Comparison of ENCODE assay signal across 1 cellular context in the genomic region with DNA sequence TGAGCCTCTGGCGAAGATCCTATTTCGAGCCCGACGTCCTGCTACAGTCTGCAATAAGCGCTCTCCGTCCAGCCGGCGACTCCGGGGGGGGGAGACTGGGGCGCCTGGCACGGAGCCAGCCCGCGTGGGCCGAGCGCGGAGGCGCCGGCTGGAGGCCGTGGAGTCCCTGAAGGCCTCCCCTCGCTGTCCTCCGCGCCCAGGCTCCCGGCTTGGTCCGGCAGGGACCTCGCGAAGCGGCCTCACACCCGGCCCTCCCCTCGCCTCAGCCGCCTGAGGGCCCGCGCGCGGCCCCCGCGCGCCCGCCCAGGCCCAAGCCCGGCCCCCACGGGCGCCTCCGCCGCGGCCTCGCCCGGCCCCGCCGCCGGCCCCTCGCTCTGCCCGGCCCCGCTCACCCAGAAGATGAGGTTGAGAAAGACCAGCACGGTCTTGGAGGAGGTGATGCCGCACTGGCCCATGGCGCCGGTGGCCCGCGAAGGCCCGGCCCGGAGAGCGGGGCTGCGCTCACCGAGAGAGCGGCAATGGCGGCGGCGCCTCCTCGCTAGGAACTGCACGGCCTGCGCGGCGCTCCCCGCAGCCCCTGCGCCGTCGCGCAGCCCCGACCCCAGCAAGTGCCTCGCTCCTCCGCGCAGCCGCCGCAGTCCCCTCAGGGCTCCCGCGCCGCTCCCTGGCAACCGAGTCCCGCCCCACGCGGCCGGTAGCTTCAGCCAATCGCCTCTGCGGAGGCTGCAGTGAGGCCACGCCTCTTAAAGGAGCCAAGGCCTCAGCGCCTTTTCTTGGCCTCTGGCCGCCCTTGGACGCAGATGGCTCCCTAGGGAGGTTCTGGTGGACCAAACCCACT.
TF ChIP-seq lines count a peak whose summit lies in the region.

A gene (minus strand): TSS at position 610 of the 838 bp plus-strand sequence. CDS start 155 bp downstream, at position 455.

TF ChIP-seq in HepG2, 621 proteins besides CTCF, POLR2A, EP300 and RAD21 (continued from another document and continues in another):
- TF ChIP-seq FOXO1 (CRISPR knock-in tag; IDR thresholded peaks at IDR 0.05) = peak; percentile 34; the same call in 1 of the 2 replicates
- TF ChIP-seq RFX1 (IDR thresholded peaks at IDR 0.05) = peak; percentile 79
- TF ChIP-seq KDM2A (CRISPR knock-in tag; IDR thresholded peaks at IDR 0.05; ENCODE audit: borderline replicate concordance, low read depth) = peak; percentile 31; the same call in 1 of the 2 replicates
- TF ChIP-seq SIN3A (IDR thresholded peaks at IDR 0.05; ENCODE audit: borderline replicate concordance, low read depth, low read length) = 0 out of 2 replicates have a peak, but pooled peaks have one; percentile 28
- peak; percentile 55; the same call in 1 of the 2 replicates for TF ChIP-seq ZSCAN21 (CRISPR knock-in tag; IDR thresholded peaks at IDR 0.05; ENCODE audit: borderline replicate concordance)
- peak; percentile 71 for TF ChIP-seq AGO2 (optimal IDR thresholded peaks at IDR 0.05; ENCODE audit: low read depth, low read length)
- TF ChIP-seq ZNF331 (CRISPR knock-in tag; IDR thresholded peaks at IDR 0.05) = peak; percentile 30
- peak; percentile 39 for TF ChIP-seq SRSF1 (optimal IDR thresholded peaks at IDR 0.05; ENCODE audit: low read depth, low read length)
- no peak for TF ChIP-seq ZSCAN29 (CRISPR knock-in tag; conservative IDR thresholded peaks at IDR 0.05)
- TF ChIP-seq, protein P1, sequence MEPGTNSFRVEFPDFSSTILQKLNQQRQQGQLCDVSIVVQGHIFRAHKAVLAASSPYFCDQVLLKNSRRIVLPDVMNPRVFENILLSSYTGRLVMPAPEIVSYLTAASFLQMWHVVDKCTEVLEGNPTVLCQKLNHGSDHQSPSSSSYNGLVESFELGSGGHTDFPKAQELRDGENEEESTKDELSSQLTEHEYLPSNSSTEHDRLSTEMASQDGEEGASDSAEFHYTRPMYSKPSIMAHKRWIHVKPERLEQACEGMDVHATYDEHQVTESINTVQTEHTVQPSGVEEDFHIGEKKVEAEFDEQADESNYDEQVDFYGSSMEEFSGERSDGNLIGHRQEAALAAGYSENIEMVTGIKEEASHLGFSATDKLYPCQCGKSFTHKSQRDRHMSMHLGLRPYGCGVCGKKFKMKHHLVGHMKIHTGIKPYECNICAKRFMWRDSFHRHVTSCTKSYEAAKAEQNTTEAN (CRISPR knock-in tag; conservative IDR thresholded peaks at IDR 0.05) = no peak
- 0 out of 2 replicates have a peak, but pooled peaks have one; percentile 27 for TF ChIP-seq TGIF2 (CRISPR knock-in tag; IDR thresholded peaks at IDR 0.05)
- TF ChIP-seq MXD4 (CRISPR knock-in tag; IDR thresholded peaks at IDR 0.05) = peak; percentile 34; the same call in 1 of the 2 replicates
- TF ChIP-seq GABPB1 (CRISPR knock-in tag; IDR thresholded peaks at IDR 0.05) = peak; percentile 60; the same call in 1 of the 2 replicates
- TF ChIP-seq, protein P2, sequence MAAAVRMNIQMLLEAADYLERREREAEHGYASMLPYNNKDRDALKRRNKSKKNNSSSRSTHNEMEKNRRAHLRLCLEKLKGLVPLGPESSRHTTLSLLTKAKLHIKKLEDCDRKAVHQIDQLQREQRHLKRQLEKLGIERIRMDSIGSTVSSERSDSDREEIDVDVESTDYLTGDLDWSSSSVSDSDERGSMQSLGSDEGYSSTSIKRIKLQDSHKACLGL (CRISPR knock-in tag; IDR thresholded peaks at IDR 0.05) = peak; percentile 13; the same call in 1 of the 2 replicates
- peak; percentile 35 for TF ChIP-seq SKI (IDR thresholded peaks at IDR 0.05; ENCODE audit: partially characterized antibody)
- TF ChIP-seq, protein P3, sequence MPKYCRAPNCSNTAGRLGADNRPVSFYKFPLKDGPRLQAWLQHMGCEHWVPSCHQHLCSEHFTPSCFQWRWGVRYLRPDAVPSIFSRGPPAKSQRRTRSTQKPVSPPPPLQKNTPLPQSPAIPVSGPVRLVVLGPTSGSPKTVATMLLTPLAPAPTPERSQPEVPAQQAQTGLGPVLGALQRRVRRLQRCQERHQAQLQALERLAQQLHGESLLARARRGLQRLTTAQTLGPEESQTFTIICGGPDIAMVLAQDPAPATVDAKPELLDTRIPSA (CRISPR knock-in tag; IDR thresholded peaks at IDR 0.05; ENCODE audit: borderline replicate concordance) = no peak
- TF ChIP-seq ZNF607 (CRISPR knock-in tag; IDR thresholded peaks at IDR 0.05; ENCODE audit: borderline replicate concordance) = 0 out of 2 replicates have a peak, but pooled peaks have one; percentile 24
- TF ChIP-seq GATAD1 (CRISPR knock-in tag; IDR thresholded peaks at IDR 0.05) = peak; percentile 64; the same call in 1 of the 2 replicates
- peak; percentile 53; the same call in 1 of the 2 replicates for TF ChIP-seq ZNF556 (CRISPR knock-in tag; IDR thresholded peaks at IDR 0.05; ENCODE audit: borderline replicate concordance)
- TF ChIP-seq NFYC (CRISPR knock-in tag; IDR thresholded peaks at IDR 0.05) = peak; percentile 86
- TF ChIP-seq MIER2 (CRISPR knock-in tag; IDR thresholded peaks at IDR 0.05) = no peak
- 0 out of 2 replicates have a peak, but pooled peaks have one; percentile 16 for TF ChIP-seq ZNF234 (CRISPR knock-in tag; conservative IDR thresholded peaks at IDR 0.05)
- TF ChIP-seq, protein P4, sequence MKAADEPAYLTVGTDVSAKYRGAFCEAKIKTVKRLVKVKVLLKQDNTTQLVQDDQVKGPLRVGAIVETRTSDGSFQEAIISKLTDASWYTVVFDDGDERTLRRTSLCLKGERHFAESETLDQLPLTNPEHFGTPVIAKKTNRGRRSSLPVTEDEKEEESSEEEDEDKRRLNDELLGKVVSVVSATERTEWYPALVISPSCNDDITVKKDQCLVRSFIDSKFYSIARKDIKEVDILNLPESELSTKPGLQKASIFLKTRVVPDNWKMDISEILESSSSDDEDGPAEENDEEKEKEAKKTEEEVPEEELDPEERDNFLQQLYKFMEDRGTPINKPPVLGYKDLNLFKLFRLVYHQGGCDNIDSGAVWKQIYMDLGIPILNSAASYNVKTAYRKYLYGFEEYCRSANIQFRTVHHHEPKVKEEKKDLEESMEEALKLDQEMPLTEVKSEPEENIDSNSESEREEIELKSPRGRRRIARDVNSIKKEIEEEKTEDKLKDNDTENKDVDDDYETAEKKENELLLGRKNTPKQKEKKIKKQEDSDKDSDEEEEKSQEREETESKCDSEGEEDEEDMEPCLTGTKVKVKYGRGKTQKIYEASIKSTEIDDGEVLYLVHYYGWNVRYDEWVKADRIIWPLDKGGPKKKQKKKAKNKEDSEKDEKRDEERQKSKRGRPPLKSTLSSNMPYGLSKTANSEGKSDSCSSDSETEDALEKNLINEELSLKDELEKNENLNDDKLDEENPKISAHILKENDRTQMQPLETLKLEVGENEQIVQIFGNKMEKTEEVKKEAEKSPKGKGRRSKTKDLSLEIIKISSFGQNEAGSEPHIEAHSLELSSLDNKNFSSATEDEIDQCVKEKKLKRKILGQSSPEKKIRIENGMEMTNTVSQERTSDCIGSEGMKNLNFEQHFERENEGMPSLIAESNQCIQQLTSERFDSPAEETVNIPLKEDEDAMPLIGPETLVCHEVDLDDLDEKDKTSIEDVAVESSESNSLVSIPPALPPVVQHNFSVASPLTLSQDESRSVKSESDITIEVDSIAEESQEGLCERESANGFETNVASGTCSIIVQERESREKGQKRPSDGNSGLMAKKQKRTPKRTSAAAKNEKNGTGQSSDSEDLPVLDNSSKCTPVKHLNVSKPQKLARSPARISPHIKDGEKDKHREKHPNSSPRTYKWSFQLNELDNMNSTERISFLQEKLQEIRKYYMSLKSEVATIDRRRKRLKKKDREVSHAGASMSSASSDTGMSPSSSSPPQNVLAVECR (CRISPR knock-in tag; IDR thresholded peaks at IDR 0.05; ENCODE audit: borderline replicate concordance) = peak; percentile 70; the same call in 1 of the 2 replicates
- peak; percentile 93 for TF ChIP-seq ZFX (CRISPR knock-in tag; IDR thresholded peaks at IDR 0.05; ENCODE audit: low read depth)
- no peak for TF ChIP-seq TRIM24 (CRISPR knock-in tag; IDR thresholded peaks at IDR 0.05)
- TF ChIP-seq, protein P5, sequence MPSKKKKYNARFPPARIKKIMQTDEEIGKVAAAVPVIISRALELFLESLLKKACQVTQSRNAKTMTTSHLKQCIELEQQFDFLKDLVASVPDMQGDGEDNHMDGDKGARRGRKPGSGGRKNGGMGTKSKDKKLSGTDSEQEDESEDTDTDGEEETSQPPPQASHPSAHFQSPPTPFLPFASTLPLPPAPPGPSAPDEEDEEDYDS (CRISPR knock-in tag; IDR thresholded peaks at IDR 0.05) = peak; percentile 72; the same call in 1 of the 2 replicates
- peak; percentile 13; the same call in 1 of the 2 replicates for TF ChIP-seq NCOA2 (CRISPR knock-in tag; IDR thresholded peaks at IDR 0.05)
- TF ChIP-seq MATR3 (CRISPR knock-in tag; IDR thresholded peaks at IDR 0.05) = no peak
- TF ChIP-seq POLR2AphosphoS5 (IDR thresholded peaks at IDR 0.05; ENCODE audit: low read depth, low read length) = peak; percentile 63; the same call in 1 of the 2 replicates
- peak; percentile 39; the same call in 1 of the 2 replicates for TF ChIP-seq BORCS8-MEF2B (CRISPR knock-in tag; IDR thresholded peaks at IDR 0.05)
- TF ChIP-seq SPEN (CRISPR knock-in tag; IDR thresholded peaks at IDR 0.05; ENCODE audit: low read depth) = peak; percentile 35; the same call in 1 of the 2 replicates
- TF ChIP-seq MYC (CRISPR knock-in tag; IDR thresholded peaks at IDR 0.05; ENCODE audit: borderline replicate concordance) = no peak
- peak; percentile 48; the same call in 1 of the 2 replicates for TF ChIP-seq HDAC1 (CRISPR knock-in tag; IDR thresholded peaks at IDR 0.05)
- TF ChIP-seq ASH2L (IDR thresholded peaks at IDR 0.05; ENCODE audit: insufficient read length, low read depth, low read length) = peak; percentile 56
- peak; percentile 60 for TF ChIP-seq ZNF777 (CRISPR knock-in tag; IDR thresholded peaks at IDR 0.05)
- TF ChIP-seq, protein P6, sequence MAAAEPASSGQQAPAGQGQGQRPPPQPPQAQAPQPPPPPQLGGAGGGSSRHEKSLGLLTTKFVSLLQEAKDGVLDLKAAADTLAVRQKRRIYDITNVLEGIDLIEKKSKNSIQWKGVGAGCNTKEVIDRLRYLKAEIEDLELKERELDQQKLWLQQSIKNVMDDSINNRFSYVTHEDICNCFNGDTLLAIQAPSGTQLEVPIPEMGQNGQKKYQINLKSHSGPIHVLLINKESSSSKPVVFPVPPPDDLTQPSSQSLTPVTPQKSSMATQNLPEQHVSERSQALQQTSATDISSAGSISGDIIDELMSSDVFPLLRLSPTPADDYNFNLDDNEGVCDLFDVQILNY (CRISPR knock-in tag; conservative IDR thresholded peaks at IDR 0.05) = 0 out of 2 replicates have a peak, but pooled peaks have one; percentile 72
- peak; percentile 62; the same call in 1 of the 2 replicates for TF ChIP-seq YEATS4 (CRISPR knock-in tag; IDR thresholded peaks at IDR 0.05; ENCODE audit: borderline replicate concordance)
- TF ChIP-seq FOXP1 (IDR thresholded peaks at IDR 0.05) = no peak
- no peak for TF ChIP-seq FOXP1 (CRISPR knock-in tag; IDR thresholded peaks at IDR 0.05)
- peak; percentile 21; the same call in 1 of the 2 replicates for TF ChIP-seq ERF (CRISPR knock-in tag; IDR thresholded peaks at IDR 0.05)
- TF ChIP-seq, protein P7, sequence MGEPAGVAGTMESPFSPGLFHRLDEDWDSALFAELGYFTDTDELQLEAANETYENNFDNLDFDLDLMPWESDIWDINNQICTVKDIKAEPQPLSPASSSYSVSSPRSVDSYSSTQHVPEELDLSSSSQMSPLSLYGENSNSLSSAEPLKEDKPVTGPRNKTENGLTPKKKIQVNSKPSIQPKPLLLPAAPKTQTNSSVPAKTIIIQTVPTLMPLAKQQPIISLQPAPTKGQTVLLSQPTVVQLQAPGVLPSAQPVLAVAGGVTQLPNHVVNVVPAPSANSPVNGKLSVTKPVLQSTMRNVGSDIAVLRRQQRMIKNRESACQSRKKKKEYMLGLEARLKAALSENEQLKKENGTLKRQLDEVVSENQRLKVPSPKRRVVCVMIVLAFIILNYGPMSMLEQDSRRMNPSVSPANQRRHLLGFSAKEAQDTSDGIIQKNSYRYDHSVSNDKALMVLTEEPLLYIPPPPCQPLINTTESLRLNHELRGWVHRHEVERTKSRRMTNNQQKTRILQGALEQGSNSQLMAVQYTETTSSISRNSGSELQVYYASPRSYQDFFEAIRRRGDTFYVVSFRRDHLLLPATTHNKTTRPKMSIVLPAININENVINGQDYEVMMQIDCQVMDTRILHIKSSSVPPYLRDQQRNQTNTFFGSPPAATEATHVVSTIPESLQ (CRISPR knock-in tag; conservative IDR thresholded peaks at IDR 0.05) = no peak
- 0 out of 2 replicates have a peak, but pooled peaks have one; percentile 74 for TF ChIP-seq RFXANK (CRISPR knock-in tag; IDR thresholded peaks at IDR 0.05)
- TF ChIP-seq MED13 (CRISPR knock-in tag; IDR thresholded peaks at IDR 0.05) = no peak
- peak; percentile 38; the same call in 1 of the 2 replicates for TF ChIP-seq PHF21A (CRISPR knock-in tag; IDR thresholded peaks at IDR 0.05)
- TF ChIP-seq SAP130 (CRISPR knock-in tag; IDR thresholded peaks at IDR 0.05; ENCODE audit: low read depth) = peak; percentile 62
- peak; percentile 49; the same call in 1 of the 2 replicates for TF ChIP-seq ZNF850 (CRISPR knock-in tag; conservative IDR thresholded peaks at IDR 0.05)
- TF ChIP-seq MTA1 (CRISPR knock-in tag; IDR thresholded peaks at IDR 0.05; ENCODE audit: borderline replicate concordance) = 0 out of 2 replicates have a peak, but pooled peaks have one; percentile 53
- peak; percentile 21; the same call in 1 of the 2 replicates for TF ChIP-seq REPIN1 (CRISPR knock-in tag; IDR thresholded peaks at IDR 0.05; ENCODE audit: borderline replicate concordance, low read depth)
- peak; percentile 20; the same call in 1 of the 2 replicates for TF ChIP-seq ZFP82 (CRISPR knock-in tag; IDR thresholded peaks at IDR 0.05; ENCODE audit: borderline replicate concordance)
- TF ChIP-seq ZNF431 (CRISPR knock-in tag; IDR thresholded peaks at IDR 0.05; ENCODE audit: borderline replicate concordance, low read depth) = 0 out of 2 replicates have a peak, but pooled peaks have one; percentile 61
- TF ChIP-seq, protein P8, sequence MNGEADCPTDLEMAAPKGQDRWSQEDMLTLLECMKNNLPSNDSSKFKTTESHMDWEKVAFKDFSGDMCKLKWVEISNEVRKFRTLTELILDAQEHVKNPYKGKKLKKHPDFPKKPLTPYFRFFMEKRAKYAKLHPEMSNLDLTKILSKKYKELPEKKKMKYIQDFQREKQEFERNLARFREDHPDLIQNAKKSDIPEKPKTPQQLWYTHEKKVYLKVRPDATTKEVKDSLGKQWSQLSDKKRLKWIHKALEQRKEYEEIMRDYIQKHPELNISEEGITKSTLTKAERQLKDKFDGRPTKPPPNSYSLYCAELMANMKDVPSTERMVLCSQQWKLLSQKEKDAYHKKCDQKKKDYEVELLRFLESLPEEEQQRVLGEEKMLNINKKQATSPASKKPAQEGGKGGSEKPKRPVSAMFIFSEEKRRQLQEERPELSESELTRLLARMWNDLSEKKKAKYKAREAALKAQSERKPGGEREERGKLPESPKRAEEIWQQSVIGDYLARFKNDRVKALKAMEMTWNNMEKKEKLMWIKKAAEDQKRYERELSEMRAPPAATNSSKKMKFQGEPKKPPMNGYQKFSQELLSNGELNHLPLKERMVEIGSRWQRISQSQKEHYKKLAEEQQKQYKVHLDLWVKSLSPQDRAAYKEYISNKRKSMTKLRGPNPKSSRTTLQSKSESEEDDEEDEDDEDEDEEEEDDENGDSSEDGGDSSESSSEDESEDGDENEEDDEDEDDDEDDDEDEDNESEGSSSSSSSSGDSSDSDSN (CRISPR knock-in tag; IDR thresholded peaks at IDR 0.05) = peak; percentile 78; the same call in 1 of the 2 replicates
- TF ChIP-seq, protein P9, sequence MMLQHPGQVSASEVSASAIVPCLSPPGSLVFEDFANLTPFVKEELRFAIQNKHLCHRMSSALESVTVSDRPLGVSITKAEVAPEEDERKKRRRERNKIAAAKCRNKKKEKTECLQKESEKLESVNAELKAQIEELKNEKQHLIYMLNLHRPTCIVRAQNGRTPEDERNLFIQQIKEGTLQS (CRISPR knock-in tag; IDR thresholded peaks at IDR 0.05) = peak; percentile 43
- TF ChIP-seq AGO1 (IDR thresholded peaks at IDR 0.05; ENCODE audit: low read depth, low read length, poor library complexity, severe bottlenecking) = peak; percentile 44
- no peak for TF ChIP-seq ZKSCAN5 (CRISPR knock-in tag; IDR thresholded peaks at IDR 0.05)
